Comparison of ENCODE assay signal across 8 cellular contexts in the genomic region with DNA sequence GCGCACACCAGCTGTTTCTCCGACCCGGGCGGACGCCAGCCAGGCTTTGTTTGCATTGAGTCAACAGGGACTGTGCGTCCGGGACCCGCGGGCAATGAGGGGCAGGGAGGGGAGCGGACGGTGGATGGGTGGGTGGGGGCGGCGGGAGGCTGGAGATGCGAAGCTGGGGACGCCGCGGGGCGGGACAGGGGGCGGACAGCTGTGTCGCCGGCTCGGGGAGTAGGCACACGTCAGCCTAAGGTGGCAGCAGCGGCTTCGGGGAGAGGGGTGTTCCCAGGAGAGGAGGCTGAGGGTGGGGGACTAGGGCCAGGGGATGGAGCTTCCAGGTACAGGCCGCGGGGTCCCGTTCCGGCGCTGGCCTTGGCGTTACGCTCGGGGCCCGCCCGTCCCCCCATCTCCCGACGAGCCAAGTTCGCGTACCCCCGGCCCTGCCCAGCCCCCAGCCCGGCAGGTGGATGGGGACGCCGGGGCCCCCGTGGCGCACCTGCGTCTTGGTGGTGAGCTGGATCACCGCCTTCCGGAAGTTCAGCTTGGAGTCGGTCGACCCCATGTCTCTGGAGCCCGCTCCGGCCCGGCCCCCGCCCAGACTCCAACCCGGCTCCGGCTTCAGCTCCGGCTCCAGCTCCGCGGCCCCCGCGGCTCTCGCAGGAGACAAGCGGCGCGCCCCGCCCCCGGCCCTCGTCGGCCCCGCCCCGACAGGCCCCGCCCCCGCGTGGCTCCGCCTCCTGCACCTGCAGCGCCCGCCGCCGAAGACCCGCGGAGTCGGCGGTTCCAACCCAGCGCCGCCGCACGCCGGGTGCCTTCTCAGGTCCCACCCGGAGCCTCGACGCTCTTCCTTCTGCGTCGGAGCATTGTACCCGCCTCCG. TPM values are rescaled to one million over a fixed set of nuclear protein-coding genes. Genes with fewer than 3 reads are reported as not detected.
DNase-seq lines count a peak whose midpoint lies in the region; ATAC-seq and TF ChIP-seq lines count a peak whose summit lies in the region.

A gene with protein sequence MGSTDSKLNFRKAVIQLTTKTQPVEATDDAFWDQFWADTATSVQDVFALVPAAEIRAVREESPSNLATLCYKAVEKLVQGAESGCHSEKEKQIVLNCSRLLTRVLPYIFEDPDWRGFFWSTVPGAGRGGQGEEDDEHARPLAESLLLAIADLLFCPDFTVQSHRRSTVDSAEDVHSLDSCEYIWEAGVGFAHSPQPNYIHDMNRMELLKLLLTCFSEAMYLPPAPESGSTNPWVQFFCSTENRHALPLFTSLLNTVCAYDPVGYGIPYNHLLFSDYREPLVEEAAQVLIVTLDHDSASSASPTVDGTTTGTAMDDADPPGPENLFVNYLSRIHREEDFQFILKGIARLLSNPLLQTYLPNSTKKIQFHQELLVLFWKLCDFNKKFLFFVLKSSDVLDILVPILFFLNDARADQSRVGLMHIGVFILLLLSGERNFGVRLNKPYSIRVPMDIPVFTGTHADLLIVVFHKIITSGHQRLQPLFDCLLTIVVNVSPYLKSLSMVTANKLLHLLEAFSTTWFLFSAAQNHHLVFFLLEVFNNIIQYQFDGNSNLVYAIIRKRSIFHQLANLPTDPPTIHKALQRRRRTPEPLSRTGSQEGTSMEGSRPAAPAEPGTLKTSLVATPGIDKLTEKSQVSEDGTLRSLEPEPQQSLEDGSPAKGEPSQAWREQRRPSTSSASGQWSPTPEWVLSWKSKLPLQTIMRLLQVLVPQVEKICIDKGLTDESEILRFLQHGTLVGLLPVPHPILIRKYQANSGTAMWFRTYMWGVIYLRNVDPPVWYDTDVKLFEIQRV (minus strand): TSS at position 653 of the 866 bp plus-strand sequence. CDS start 103 bp downstream, at position 550.

- H3K4me3 ChIP-seq in epithelial cell of proximal tubule (ENCODE audit: low read depth, low read length) (peak within 1 kb of the TSS; percentile 59), mucosa of stomach (ENCODE audit: low read length) (peak within 1 kb of the TSS; percentile 69)

- no peaks in the 10 kb centered on the region for H3K9me3 ChIP-seq in mucosa of stomach (ENCODE audit: control insufficient read depth, low read length)

- peaks cover 4% of the 10 kb centered on the region for H3K27me3 ChIP-seq in mucosa of stomach (ENCODE audit: control insufficient read depth, insufficient read depth, low read length)

- peaks cover 47% of the 10 kb centered on the region for H3K4me1 ChIP-seq in mucosa of stomach (ENCODE audit: control insufficient read depth, insufficient read depth, low read length)

- DNase-seq in GM13976 (ENCODE audit: low spot score): peak; percentile 90
- DNase-seq in NCI-H510A treated with DMSO at 0.1 percent for 48 hours (lab: John Stamatoyannopoulos, UW): peak; percentile 62
- DNase-seq in activated T-cell treated with anti-CD3 and anti-CD28 coated beads for 4 hours: peak; percentile 83
- DNase-seq in epithelial cell of proximal tubule (ENCODE audit: low read depth): no peak
- peak; percentile 49 to 67 for DNase-seq in stimulated activated CD8-positive, alpha-beta memory T cell treated with anti-CD3 and anti-CD28 coated beads, Interleukin-4, amount 100 ng/mL, for 1 hour (ENCODE audit: low read depth in 2 of 2, low spot score in 1 of 2)
- no peak for DNase-seq in SKM-1 (lab: John Stamatoyannopoulos, UW; ENCODE audit: unreplicated experiment)

- H3K36me3 ChIP-seq in mucosa of stomach (ENCODE audit: control insufficient read depth, insufficient read depth, low read length): no peaks in the 10 kb centered on the region

- no peak for ATAC-seq in GM18909 (IDR thresholded peaks at IDR 0.05; ENCODE audit: poor library complexity, unreplicated experiment)

- peak within 1 kb of the TSS; percentile 79 for H3K9ac ChIP-seq in mucosa of stomach (ENCODE audit: low read length)

- TF ChIP-seq CTCF in GM13976 (IDR thresholded peaks at IDR 0.05; ENCODE audit: borderline replicate concordance, control extremely low read depth, extremely low read depth, insufficient read depth, missing control alignments) (no peak), epithelial cell of proximal tubule (conservative IDR thresholded peaks at IDR 0.05; ENCODE audit: low read depth, low read length) (no peak)

- in situ Hi-C loops in GM13976 (cut with MboI; ENCODE audit: low sequenced_read_pairs, unreplicated experiment): no loop called here

RNA-seq across cellular contexts. Expression of the gene that starts here (rescaled TPM):
- 9.0 and 19.1 TPM in 2 replicates for total RNA-seq in epithelial cell of proximal tubule

Comparison
In these comparisons a context has a peak if more than half of its experiments do, and no peak if none do; other contexts are left out.
1. DNase-seq: peak in GM13976 (single experiment), NCI-H510A treated with DMSO at 0.1 percent for 48 hours (single experiment), activated T-cell treated with anti-CD3 and anti-CD28 coated beads for 4 hours (single experiment) and stimulated activated CD8-positive, alpha-beta memory T cell treated with anti-CD3 and anti-CD28 coated beads, Interleukin-4, amount 100 ng/mL, for 1 hour (2 of 2); none in epithelial cell of proximal tubule (single experiment) and SKM-1 (single experiment).